Comparison of ENCODE assay signal across 8 cellular contexts in genomic region chr2:27370816-27371620, GRCh38. TPM values are rescaled to one million over a fixed set of nuclear protein-coding genes. Genes with fewer than 3 reads are reported as not detected.
A peak's percentile ranks its signal among the peaks of the same experiment; 100 is the strongest.
DNase-seq lines count a peak whose midpoint lies in the region; ATAC-seq, FAIRE-seq and TF ChIP-seq lines count a peak whose summit lies in the region.

No MANE protein-coding gene starts in this region.

- H3K27me3 ChIP-seq in psoas muscle (ENCODE audit: insufficient read depth in 3 of 3, low read length in 2 of 3) = no peaks in the 10 kb centered on the region

- FAIRE-seq in GM18507 (lab: Jason Lieb, UNC) = peak; percentile 64

- H3K36me3 ChIP-seq in psoas muscle (ENCODE audit: insufficient read depth in 1 of 2, low read depth in 1 of 2) = peaks cover 12 to 73% of the 10 kb centered on the region in 2 donors

- H3K27ac ChIP-seq in psoas muscle = peak overlapping the region; percentile 99

- ATAC-seq in HG02885 (IDR thresholded peaks at IDR 0.05; ENCODE audit: poor library complexity, unreplicated experiment) (peak; percentile 26), left cardiac atrium (peak; percentile 23 to 58), psoas muscle (peak; percentile 26 to 56 (median 40))
- peak; percentile 18 to 21 for ATAC-seq in activated naive CD4-positive, alpha-beta T cell treated with anti-CD3 and anti-CD28 coated beads, Interleukin-2, amount 50 U/mL, for 72 hours

- H3K9me3 ChIP-seq in psoas muscle = no peaks in the 10 kb centered on the region

- peak overlapping the region; percentile 95 to 97 for H3K27ac Mint-ChIP-seq in activated naive CD4-positive, alpha-beta T cell treated with anti-CD3 and anti-CD28 coated beads, Interleukin-2, amount 50 U/mL, for 72 hours

- WGBS in psoas muscle, 3 donors = 1 to 2% (median 1%) methylated on average over 34 to 46 of the region's 46 CpGs

- TF ChIP-seq CTCF in psoas muscle (IDR thresholded peaks at IDR 0.05) = no peak

- intact Hi-C loops in left cardiac atrium (cut with DNase I) = no loop called here
- intact Hi-C loops in psoas muscle (cut with DNase I) = no loop called here

- H3K9me3 Mint-ChIP-seq in activated naive CD4-positive, alpha-beta T cell treated with anti-CD3 and anti-CD28 coated beads, Interleukin-2, amount 50 U/mL, for 72 hours = no peaks in the 10 kb centered on the region

- DNase-seq in ACHN = peak; percentile 44
- DNase-seq in GM18507 (ENCODE audit: extremely low spot score, insufficient read length, low read depth) = peak; percentile 25
- peak; percentile 82 for DNase-seq in NOMO-1 treated with dmso at 0.1 percent for 144 hours (lab: John Stamatoyannopoulos, UW; ENCODE audit: unreplicated experiment)
- peak in 1 of 2 donors; percentile 25 for DNase-seq in activated naive CD4-positive, alpha-beta T cell treated with anti-CD3 and anti-CD28 coated beads, Interleukin-2, amount 50 U/mL, for 72 hours (ENCODE audit: low spot score in 2 of 2)
- peak; percentile 55 for DNase-seq in left cardiac atrium
- peak; percentile 43 to 77 for DNase-seq in psoas muscle
- DNase-seq in hippocampal formation (lab: John Stamatoyannopoulos, UW) = no peak

- peak overlapping the region; percentile 100 for H3K4me3 ChIP-seq in psoas muscle

- peaks cover 29% of the 10 kb centered on the region for H3K4me1 ChIP-seq in psoas muscle

- H3K36me3 Mint-ChIP-seq in activated naive CD4-positive, alpha-beta T cell treated with anti-CD3 and anti-CD28 coated beads, Interleukin-2, amount 50 U/mL, for 72 hours = peaks cover 40 to 41% of the 10 kb centered on the region in 2 donors

- in situ Hi-C loops in ACHN (cut with HindIII; ENCODE audit: low pct_ligation_motif_present, low pct_unique_long_range_greater_than_20kb, low sequenced_read_pairs) = no loop called here

RNA-seq across cellular contexts. Expression of gene SNX17, which starts 0.6 kb away (rescaled TPM):
- 10 to 100 TPM; 56.4 to 82.1 TPM for total RNA-seq in activated naive CD4-positive, alpha-beta T cell treated with anti-CD3 and anti-CD28 coated beads, Interleukin-2, amount 50 U/mL, for 72 hours
- 10 to 100 TPM; 61.4 to 74.3 TPM for total RNA-seq in left cardiac atrium
- 10 to 100 TPM; 53.9 to 73.9 (median 57.3) TPM for total RNA-seq in psoas muscle
- 10 to 100 TPM; 50.1 to 96.4 (median 94.0) TPM for polyA plus RNA-seq in psoas muscle

RNA-seq across cellular contexts. Expression of gene EIF2B4, which starts 0.9 kb away (rescaled TPM):
- total RNA-seq in activated naive CD4-positive, alpha-beta T cell treated with anti-CD3 and anti-CD28 coated beads, Interleukin-2, amount 50 U/mL, for 72 hours = 10 to 100 TPM; 34.2 to 51.1 TPM
- 10 to 100 TPM; 32.1 to 40.0 TPM for total RNA-seq in left cardiac atrium
- total RNA-seq in psoas muscle = 10 to 100 TPM; 36.6 to 61.0 (median 56.3) TPM
- polyA plus RNA-seq in psoas muscle = 10 to 100 TPM; 56.1 to 72.9 (median 71.1) TPM

RNA-seq across cellular contexts. Expression of gene ZNF513, which starts 9.5 kb away (rescaled TPM):
- total RNA-seq in activated naive CD4-positive, alpha-beta T cell treated with anti-CD3 and anti-CD28 coated beads, Interleukin-2, amount 50 U/mL, for 72 hours = 10 to 100 TPM; 10.7 to 12.4 TPM
- 10 to 100 TPM in 1 of 2 donors, 1 to 10 TPM in 1; 9.4 to 11.9 TPM for total RNA-seq in left cardiac atrium
- 10 to 100 TPM in 2 of 4 donors, 1 to 10 TPM in 2; 5.8 to 14.6 (median 8.7) TPM for total RNA-seq in psoas muscle
- 10 to 100 TPM; 10.2 to 11.5 (median 10.7) TPM for polyA plus RNA-seq in psoas muscle

RNA-seq across cellular contexts. Expression of gene GTF3C2, which starts 14.5 kb away (rescaled TPM):
- total RNA-seq in activated naive CD4-positive, alpha-beta T cell treated with anti-CD3 and anti-CD28 coated beads, Interleukin-2, amount 50 U/mL, for 72 hours = 10 to 100 TPM; 62.1 to 76.0 TPM
- total RNA-seq in left cardiac atrium (10 to 100 TPM; 17.7 to 29.1 TPM), psoas muscle (10 to 100 TPM; 17.5 to 44.9 (median 31.1) TPM)
- 10 to 100 TPM; 21.6 to 49.4 (median 24.2) TPM for polyA plus RNA-seq in psoas muscle

RNA-seq across cellular contexts. Expression of gene PPM1G, which starts 38.4 kb away (rescaled TPM):
- total RNA-seq in activated naive CD4-positive, alpha-beta T cell treated with anti-CD3 and anti-CD28 coated beads, Interleukin-2, amount 50 U/mL, for 72 hours = 100 to 1,000 TPM; 122 to 127 TPM
- total RNA-seq in left cardiac atrium (10 to 100 TPM; 35.2 to 42.1 TPM), psoas muscle (10 to 100 TPM; 44.0 to 83.6 (median 68.4) TPM)
- polyA plus RNA-seq in psoas muscle = 100 to 1,000 TPM in 2 of 3 donors, 10 to 100 TPM in 1; 83.4 to 167 (median 127) TPM

Comparison
In these comparisons a context has a peak if more than half of its experiments do, and no peak if none do; other contexts are left out.
1. DNase-seq: peak in ACHN (single experiment), GM18507 (single experiment), NOMO-1 treated with dmso at 0.1 percent for 144 hours (single experiment), left cardiac atrium (single experiment) and psoas muscle (2 of 2); none in hippocampal formation (0 of 2).
2. Peak in every context shown above with its lines, with median percentiles within 50 percentile points of each other: ATAC-seq.